8 cellular contexts compared by ENCODE assay signal in the genomic region with DNA sequence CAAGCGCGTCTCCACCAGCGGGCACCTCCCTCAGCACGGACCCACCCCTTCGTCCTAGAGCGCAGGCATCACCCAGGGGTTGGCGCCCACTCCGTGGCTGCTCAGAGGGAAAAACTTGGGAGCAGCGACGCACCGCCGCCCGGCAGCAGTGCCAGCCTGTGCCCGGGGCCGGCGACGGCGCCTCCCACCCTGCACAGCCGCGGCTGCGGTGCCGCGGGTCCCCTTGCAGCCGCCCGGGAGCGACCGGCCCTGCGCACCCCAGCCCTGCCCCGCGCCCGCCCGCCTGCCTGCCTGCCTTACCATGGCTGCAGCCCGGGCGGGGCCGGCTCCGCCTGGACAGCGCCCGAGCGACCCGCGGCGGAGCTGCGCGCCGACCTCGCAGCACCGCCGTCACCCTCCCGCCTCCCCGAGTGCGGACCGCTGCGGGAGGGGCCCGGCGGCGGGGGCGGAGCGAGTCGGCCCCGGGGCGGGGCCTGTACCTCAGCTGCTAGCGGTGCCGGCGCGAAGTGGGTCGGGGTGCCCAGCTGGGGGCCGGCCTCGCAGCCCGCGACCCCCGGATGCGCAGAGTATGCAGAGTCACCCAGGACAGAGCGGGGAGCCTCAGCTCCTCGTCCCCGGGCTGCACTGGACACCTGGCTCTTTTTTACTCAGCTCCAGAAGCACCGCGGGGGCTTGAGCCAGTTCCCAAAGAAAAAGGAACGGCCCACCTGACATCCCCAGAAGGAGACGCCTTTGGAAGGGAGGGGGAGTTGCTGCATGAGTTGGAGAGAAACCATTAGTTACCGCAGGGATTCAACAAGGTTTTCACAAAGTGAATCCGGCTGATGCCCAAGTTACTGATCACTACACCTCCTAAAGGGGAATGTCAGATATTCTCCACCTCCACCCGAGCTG. TPM values are rescaled to one million over a fixed set of nuclear protein-coding genes. Genes with fewer than 3 reads are reported as not detected.
A peak's percentile ranks its signal among the peaks of the same experiment; 100 is the strongest.
DNase-seq lines count a peak whose midpoint lies in the region; ATAC-seq, FAIRE-seq and TF ChIP-seq lines count a peak whose summit lies in the region.

No MANE protein-coding gene starts in this region.

- TF ChIP-seq CTCF in heart right ventricle (IDR thresholded peaks at IDR 0.05) (no peak), pancreas (IDR thresholded peaks at IDR 0.05) (no peak)

- intact Hi-C loops in heart right ventricle (cut with DNase I) (loop anchor here in 1 of 10 donors (2.0 kb wide), 1 partner anchor 51 kb away; no protein-coding TSS in a partner anchor), pancreas (cut with DNase I) (no loop called here)

- peak overlapping the region; percentile 50 to 87 (median 68) for H3K27ac ChIP-seq in heart right ventricle
- H3K27ac ChIP-seq in pancreas: no peak overlapping the region

- H3K27me3 ChIP-seq in adipocyte (replicated peaks; ENCODE audit: control insufficient read depth, insufficient read depth, low read length) (peaks cover 64% of the 10 kb centered on the region), heart right ventricle (peaks cover 0 to 19% (median 0%) of the 10 kb centered on the region in 7 donors), pancreas (no peaks in the 10 kb centered on the region)

- peak overlapping the region; percentile 47 for H3K4me3 ChIP-seq in adipocyte (ENCODE audit: low read length)
- peak overlapping the region; percentile 44 to 75 (median 64) for H3K4me3 ChIP-seq in heart right ventricle
- peak overlapping the region; percentile 26 to 59 (median 41) for H3K4me3 ChIP-seq in pancreas

- H3K36me3 ChIP-seq in adipocyte (ENCODE audit: control insufficient read depth, insufficient read depth, low read length, severe bottlenecking) (no peaks in the 10 kb centered on the region), heart right ventricle (no peaks in the 10 kb centered on the region), pancreas (no peaks in the 10 kb centered on the region)

- 1 to 2% methylated on average over 82 of the region's 82 CpGs for WGBS in heart right ventricle, 2 donors
- 2% methylated on average over 59 to 82 of the region's 82 CpGs for WGBS in pancreas, 2 donors

- no peaks in the 10 kb centered on the region for H3K9me3 ChIP-seq in adipocyte (ENCODE audit: control insufficient read depth, low read length)
- H3K9me3 ChIP-seq in heart right ventricle: no peaks in the 10 kb centered on the region
- H3K9me3 ChIP-seq in pancreas: no peaks in the 10 kb centered on the region

- ATAC-seq in HG03039 (IDR thresholded peaks at IDR 0.05; ENCODE audit: unreplicated experiment) (peak; percentile 48), heart right ventricle (peak; percentile 75 to 91 (median 82)), pancreas (peak; percentile 88 to 96 (median 92)), HG03135 (IDR thresholded peaks at IDR 0.05; ENCODE audit: unreplicated experiment) (no peak)

- no peak overlapping the region for H3K9ac ChIP-seq in adipocyte (ENCODE audit: low read length)

- DNase-seq in Daoy (ENCODE audit: low read depth) (peak; percentile 42), SK-N-DZ (ENCODE audit: low spot score) (peak; percentile 44), adipocyte (ENCODE audit: low read depth) (peak; percentile 74), heart right ventricle (peak; percentile 53 to 78), pancreas (peak in 5 of 6 donors; percentile 37 to 83 (median 57)), SHP77 (lab: John Stamatoyannopoulos, UW) (no peak)

- FAIRE-seq in pancreas (lab: Jason Lieb, UNC): no peak

- peaks cover 32% of the 10 kb centered on the region for H3K4me1 ChIP-seq in adipocyte (ENCODE audit: control insufficient read depth, insufficient read depth, low read length)
- H3K4me1 ChIP-seq in heart right ventricle: peaks cover 7 to 73% (median 50%) of the 10 kb centered on the region in 9 donors
- no peaks in the 10 kb centered on the region for H3K4me1 ChIP-seq in pancreas

RNA-seq across cellular contexts. Expression of a gene that starts 17.5 kb away (rescaled TPM):
- total RNA-seq in Daoy (2014; rRNA removed; shearing (Covaris generic)): 19.9 and 27.6 TPM in 2 replicates
- 55.1 and 83.0 TPM in 2 replicates for polyA plus RNA-seq in SK-N-DZ (2014; cell fraction: cytosol; rRNA removed)
- polyA plus RNA-seq in SK-N-DZ (2014; cell fraction: nucleus; rRNA removed): 132 and 170 TPM in 2 replicates
- total RNA-seq in heart right ventricle (10 to 100 TPM in 9 of 10 donors, 1 to 10 TPM in 1; 8.5 to 26.6 (median 17.1) TPM), pancreas (10 to 100 TPM in 5 of 6 donors, 1 to 10 TPM in 1; 8.1 to 19.9 (median 14.5) TPM)
- polyA plus RNA-seq in heart right ventricle (10 to 100 TPM in 1 of 2 donors, 1 to 10 TPM in 1; 9.6 to 12.3 TPM), pancreas (10 to 100 TPM; 13.8 to 16.3 TPM)

RNA-seq across cellular contexts. Expression of a gene that starts 43.7 kb away (rescaled TPM):
- total RNA-seq in Daoy (2014; rRNA removed; shearing (Covaris generic)): 0.06 TPM in 1 of 2 replicates, not detected in the other
- not detected in 2 replicates for polyA plus RNA-seq in SK-N-DZ (2014; cell fraction: cytosol; rRNA removed)
- polyA plus RNA-seq in SK-N-DZ (2014; cell fraction: nucleus; rRNA removed): not detected in 2 replicates
- total RNA-seq in heart right ventricle (under 1 TPM in 3 of 10 donors, not detected in 7; 0.04 to 0.14 (median 0.05) TPM), pancreas (under 1 TPM in 1 of 6 donors, not detected in 5; 0.04 TPM)
- polyA plus RNA-seq in heart right ventricle (not detected), pancreas (not detected)

Comparison
In these comparisons a context has a peak if more than half of its experiments do, and no peak if none do; other contexts are left out.
1. DNase-seq: peak in Daoy (single experiment), SK-N-DZ (single experiment), adipocyte (single experiment), heart right ventricle (2 of 2) and pancreas (5 of 6); none in SHP77 (0 of 2).
2. H3K27ac ChIP-seq: peak in heart right ventricle (10 of 10); none in pancreas (0 of 4).
3. Peak in every context shown above with its lines, with median percentiles within 50 percentile points of each other: H3K4me3 ChIP-seq.